Comparison of ENCODE assay signal across 22 cellular contexts in genomic region chr14:74261288-74261687, GRCh38. TPM values are rescaled to one million over a fixed set of nuclear protein-coding genes. Genes with fewer than 3 reads are reported as not detected.
"Had no signal": no experiment of that assay in that cellular context is flagged by ENCODE, and none has a peak within 500 bp of the region (broad histone marks: within the 10 kb centered on the region; RNA-seq: fewer than 3 reads in every experiment).

No MANE protein-coding gene starts in this region.

- DNase-seq: activated CD4-positive, alpha-beta T cell treated with anti-CD3 and anti-CD28 coated beads for 1 hour; activated CD4-positive, alpha-beta T cell treated with anti-CD3 and anti-CD28 coated beads, Interleukin-2, amount 50 U/mL, for 4 hours; activated gamma-delta T cell; adrenal gland; effector CD8-positive, alpha-beta T cell; esophagus squamous epithelium; immature natural killer cell; mesenchymal stem cell; naive thymus-derived CD4-positive, alpha-beta T cell; pancreas; stimulated activated CD4-positive, alpha-beta T cell treated with anti-CD3 and anti-CD28 coated beads, Interleukin-4, amount 100 ng/mL, for 24 hours; upper lobe of right lung had no signal

- H3K4me3 ChIP-seq: adrenal gland, esophagus squamous epithelium, pancreas, smooth muscle cell, thoracic aorta, upper lobe of right lung had no signal

- H3K9me3 ChIP-seq: adrenal gland, esophagus squamous epithelium, pancreas, thoracic aorta, upper lobe of right lung had no signal

- H3K36me3 ChIP-seq: adrenal gland, esophagus squamous epithelium, pancreas, thoracic aorta, upper lobe of right lung had no signal

- H3K4me1 ChIP-seq: pancreas had no signal

- H3K27ac ChIP-seq: adrenal gland, pancreas, thoracic aorta, upper lobe of right lung, VCaP had no signal

- ATAC-seq: naive thymus-derived CD4-positive, alpha-beta T cell; pancreas; sciatic nerve; stimulated activated effector memory CD8-positive, alpha-beta T cell treated with anti-CD3 and anti-CD28 coated beads, Interleukin-12 subunit alpha, Interleukin-12 subunit beta, amount 100 ng/mL, for 72 hours; upper lobe of right lung had no signal

RNA-seq across cellular contexts. Expression of gene VSX2, which starts 22.0 kb away (rescaled TPM):
- total RNA-seq: activated CD8-positive, alpha-beta memory T cell treated with anti-CD3 and anti-CD28 coated beads for 36 hours; adrenal gland; astrocyte; cerebellum; esophagus squamous epithelium; liver; mucosa of gallbladder; naive thymus-derived CD4-positive, alpha-beta T cell; pancreas; sciatic nerve; smooth muscle cell; thoracic aorta; upper lobe of right lung had no signal
